ENCODE assay signal across 36 cellular contexts in the genomic region with DNA sequence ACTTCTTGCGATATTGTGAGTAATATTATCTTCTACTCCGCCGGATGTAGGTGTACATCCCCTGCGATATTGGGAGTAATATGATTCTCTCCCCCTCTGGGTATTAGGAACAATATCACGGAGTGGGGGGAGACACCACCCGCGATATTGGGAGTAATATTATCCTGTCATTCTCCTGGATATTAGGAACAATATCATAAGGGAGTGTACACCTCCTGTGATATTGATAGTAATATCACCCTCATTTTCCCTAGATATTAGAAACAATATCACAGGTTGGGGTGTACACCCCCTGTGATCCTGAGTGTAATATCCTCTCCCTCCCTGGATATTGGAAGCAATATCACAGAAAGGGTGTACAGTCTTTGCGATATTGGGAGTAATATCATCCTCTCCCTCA.
DNase-seq lines count a peak whose midpoint lies in the region; ATAC-seq, FAIRE-seq and TF ChIP-seq lines count a peak whose summit lies in the region.
"Had no signal": no experiment of that assay in that cellular context is flagged by ENCODE, and none has a peak within 500 bp of the region (broad histone marks: within the 10 kb centered on the region; RNA-seq: fewer than 3 reads in every experiment).

No MANE protein-coding gene starts in this region.

- 1% methylated on average over 8 of the region's 8 CpGs for WGBS in K562 (ENCODE audit: insufficient coverage, low coverage, missing lambda C conversion rate)

- H3K4me1 ChIP-seq in HEK293 (ENCODE audit: control insufficient read depth, insufficient read depth, low read length): no peaks in the 10 kb centered on the region
- H3K4me1 ChIP-seq in K562 (replicated peaks in 1 of 2; ENCODE audit: control insufficient read depth in 2 of 2, insufficient read depth in 2 of 2, low read length in 2 of 2): no peaks in the 10 kb centered on the region
- H3K4me1 ChIP-seq: A549, BE2C, BLaER1, Caco-2 had no signal

- no peak overlapping the region for H3K9ac ChIP-seq in K562 (ENCODE audit: insufficient read depth in 1 of 2, low read depth in 2 of 2, low read length in 2 of 2)
- H3K9ac ChIP-seq: BLaER1; BLaER1 treated with 17β-estradiol and CSF1 and Interleukin-3, amounts not matched to agents 10 nM and 100 nM had no signal

- BruUV-seq in K562 (replicated peaks; lab: Mats Ljungman, UMichigan): no TSS peak

- H3K9me3 Mint-ChIP-seq in activated B cell treated with CpG ODN at 0.5 μM for 24 hours (no peaks in the 10 kb centered on the region), CD14-positive monocyte (no peaks in the 10 kb centered on the region)
- H3K9me3 Mint-ChIP-seq: CD4-positive, alpha-beta memory T cell; CD4-positive, alpha-beta T cell; CD8-positive, alpha-beta memory T cell; CD8-positive, alpha-beta T cell had no signal

- no peak overlapping the region for H2AFZ ChIP-seq in K562 (ENCODE audit: low read depth, low read length)

- CTCF ChIA-PET in HEK293 (lab: Yijun Ruan, JAX): no interaction called here
- CTCF ChIA-PET in activated B cell treated with CpG ODN at 0.5 μM for 24 hours (lab: Charles Lee): no interaction called here
- CTCF ChIA-PET in K562 (lab: Yijun Ruan, JAX; ENCODE audit: low intra/inter-chr PET ratio): no interaction called here

- ATAC-seq in activated B cell treated with CpG ODN at 0.5 μM for 24 hours (ENCODE audit: low read depth): no peak
- ATAC-seq in K562: no peak
- ATAC-seq: A549; CD8-positive, alpha-beta T cell had no signal

- H3K4me3 ChIP-seq in HEK293 (ENCODE audit: low read depth, low read length) (no peak overlapping the region), K562 (no peak overlapping the region)
- H3K4me3 ChIP-seq: A549; BLaER1; BLaER1 treated with 17β-estradiol and CSF1 and Interleukin-3, amounts not matched to agents 10 nM and 100 nM had no signal

- H3K4me1 Mint-ChIP-seq in activated B cell treated with CpG ODN at 0.5 μM for 24 hours: peaks cover 11% of the 10 kb centered on the region
- peaks cover 9% of the 10 kb centered on the region for H3K4me1 Mint-ChIP-seq in CD14-positive monocyte

- TF ChIP-seq CTCF in HEK293 (tag by site-specific recombination; IDR thresholded peaks at IDR 0.05) (no peak), activated B cell treated with CpG ODN at 0.5 μM for 24 hours (IDR thresholded peaks at IDR 0.05) (no peak), K562 (IDR thresholded peaks at IDR 0.05 in 2 of 3, conservative IDR thresholded peaks at IDR 0.05 in 1 of 3; ENCODE audit: insufficient read depth in 2 of 3, low read depth in 1 of 3, low read length in 3 of 3) (no peak), CD14-positive monocyte (IDR thresholded peaks at IDR 0.05) (no peak)

- H3K4me2 ChIP-seq in K562 (ENCODE audit: insufficient read depth, low read length): no peak overlapping the region
- H3K4me2 ChIP-seq: A549; BLaER1; BLaER1 treated with 17β-estradiol and CSF1 and Interleukin-3, amounts not matched to agents 10 nM and 100 nM had no signal

- no peak for FAIRE-seq in K562 (lab: Jason Lieb, UNC)
- peak; percentile 77 for FAIRE-seq in urothelium cell line (lab: Jason Lieb, UNC)
- FAIRE-seq: A204.1, D721Med had no signal

- intact Hi-C loops in activated B cell treated with CpG ODN at 0.5 μM for 24 hours (cut with micrococcal nuclease) (no loop called here), K562 (cut with micrococcal nuclease) (no loop called here), CD14-positive monocyte (cut with micrococcal nuclease) (loop anchor here in 1 of 2 donors (10.0 kb wide), 1 partner anchor 53 kb away; no protein-coding TSS in a partner anchor)

- DNase-seq in activated B cell treated with CpG ODN at 0.5 μM for 24 hours (no peak), K562 (ENCODE audit: extremely low read depth in 1 of 4, low spot score in 3 of 4) (no peak), urothelium cell line (ENCODE audit: low spot score) (no peak), caudate nucleus (lab: John Stamatoyannopoulos, UW) (no peak), CD14-positive monocyte (ENCODE audit: low spot score) (no peak), NCI-H524 (lab: John Stamatoyannopoulos, UW) (no peak)
- no peak for DNase-seq in stimulated activated CD4-positive, alpha-beta T cell treated with anti-CD3 and anti-CD28 coated beads, Interleukin-4, amount 100 ng/mL, for 4 hours
- DNase-seq: 8988T; ACHN; AML-193; BE2C; C1 segment of cervical spinal cord; Caco-2; Calu3; CD4-positive, alpha-beta memory T cell; CD4-positive, alpha-beta T cell; CD4-positive, CD25-positive, alpha-beta regulatory T cell; CD8-positive, alpha-beta memory T cell; CD8-positive, alpha-beta T cell; COR-L47; DMS 273 treated with DMSO at 0.1 percent for 48 hours; DMS153; DMS53; DMS79; DMS79 treated with DMSO at 0.1 percent for 48 hours; DND-41; EL had no signal

- no peaks in the 10 kb centered on the region for H4K20me1 ChIP-seq in K562 (replicated peaks; ENCODE audit: control insufficient read depth, insufficient read depth, low read length)
- H4K20me1 ChIP-seq: BLaER1; BLaER1 treated with 17β-estradiol and CSF1 and Interleukin-3, amounts not matched to agents 10 nM and 100 nM had no signal

- H3K27ac Mint-ChIP-seq in activated B cell treated with CpG ODN at 0.5 μM for 24 hours: peak overlapping the region; percentile 50
- no peak overlapping the region for H3K27ac Mint-ChIP-seq in CD14-positive monocyte
- H3K27ac Mint-ChIP-seq: B cell; CD4-positive, alpha-beta memory T cell; CD4-positive, alpha-beta T cell; CD4-positive, CD25-positive, alpha-beta regulatory T cell; CD8-positive, alpha-beta memory T cell; CD8-positive, alpha-beta T cell had no signal

- no peaks in the 10 kb centered on the region for H3K79me2 ChIP-seq in K562 (ENCODE audit: control insufficient read depth, insufficient read depth, low read length)

- POLR2A ChIA-PET in HEK293 (lab: Yijun Ruan, JAX) (no interaction called here), activated B cell treated with CpG ODN at 0.5 μM for 24 hours (lab: Charles Lee) (no interaction called here), K562 (lab: Yijun Ruan, JAX) (no interaction called here)

- H3K36me3 ChIP-seq in HEK293 (ENCODE audit: control insufficient read depth in 2 of 2, insufficient read depth in 1 of 2, low read length in 2 of 2): no peaks in the 10 kb centered on the region
- no peaks in the 10 kb centered on the region for H3K36me3 ChIP-seq in K562 (ENCODE audit: control insufficient read depth, insufficient read depth, low read length)
- H3K36me3 ChIP-seq: BE2C; BLaER1; BLaER1 treated with 17β-estradiol and CSF1 and Interleukin-3, amounts not matched to agents 10 nM and 100 nM had no signal

- H3K27ac ChIP-seq in HEK293 (ENCODE audit: extremely low read depth, low read depth, low read length) (no peak overlapping the region), K562 (ENCODE audit: extremely low read depth, low read depth, low read length) (no peak overlapping the region), caudate nucleus (ENCODE audit: low read depth, low read length) (no peak overlapping the region)
- H3K27ac ChIP-seq: 22Rv1; A549; BLaER1; BLaER1 treated with 17β-estradiol and CSF1 and Interleukin-3, amounts not matched to agents 10 nM and 100 nM; C4-2B had no signal

- TF ChIP-seq RAD21 in K562 (CRISPR knock-in tag; conservative IDR thresholded peaks at IDR 0.05 in 1 of 2, IDR thresholded peaks at IDR 0.05 in 1 of 2): no peak

- H3K9me3 ChIP-seq in HEK293 (ENCODE audit: control insufficient read depth, insufficient read depth, low read depth, low read length): no peaks in the 10 kb centered on the region
- H3K9me3 ChIP-seq in K562 (replicated peaks; ENCODE audit: control insufficient read depth, insufficient read depth, low read depth, low read length): no peaks in the 10 kb centered on the region
- H3K9me3 ChIP-seq: A549, BE2C, Caco-2 had no signal

- no peak for TF ChIP-seq POLR2A in K562 (conservative IDR thresholded peaks at IDR 0.05)

- H3K4me3 Mint-ChIP-seq in activated B cell treated with CpG ODN at 0.5 μM for 24 hours: no peak overlapping the region
- H3K4me3 Mint-ChIP-seq in CD14-positive monocyte: no peak overlapping the region
- H3K4me3 Mint-ChIP-seq: B cell; CD4-positive, alpha-beta memory T cell; CD4-positive, alpha-beta T cell; CD4-positive, CD25-positive, alpha-beta regulatory T cell; CD8-positive, alpha-beta memory T cell; CD8-positive, alpha-beta T cell had no signal

- peaks cover 25 to 38% of the 10 kb centered on the region in 2 experiments; a peak in 4 of 5 replicates for H3K27me3 ChIP-seq in K562 (ENCODE audit: control insufficient read depth in 2 of 2, insufficient read depth in 2 of 2, low read length in 2 of 2)

- no peaks in the 10 kb centered on the region for H3K9me1 ChIP-seq in K562 (ENCODE audit: control insufficient read depth, insufficient read depth, low read length)

- TF ChIP-seq EP300 in K562 (IDR thresholded peaks at IDR 0.05; ENCODE audit: low read length): no peak

- no peaks in the 10 kb centered on the region for H3K36me3 Mint-ChIP-seq in activated B cell treated with CpG ODN at 0.5 μM for 24 hours (ENCODE audit: low read depth)
- H3K36me3 Mint-ChIP-seq in CD14-positive monocyte: no peaks in the 10 kb centered on the region
- H3K36me3 Mint-ChIP-seq: CD4-positive, alpha-beta memory T cell; CD4-positive, CD25-positive, alpha-beta regulatory T cell; CD8-positive, alpha-beta memory T cell; CD8-positive, alpha-beta T cell had no signal

- H3K27me3 Mint-ChIP-seq in activated B cell treated with CpG ODN at 0.5 μM for 24 hours (peaks cover 9% of the 10 kb centered on the region), CD14-positive monocyte (ENCODE audit: low read depth in 3 of 3) (peaks cover 5 to 10% (median 9%) of the 10 kb centered on the region in 3 donors)

- in situ Hi-C loops in K562 (cut with MboI): no loop called here

TF ChIP-seq in HEK293, 187 proteins besides CTCF, POLR2A, EP300 and RAD21 (continues in another document):
- TF ChIP-seq, protein P1, sequence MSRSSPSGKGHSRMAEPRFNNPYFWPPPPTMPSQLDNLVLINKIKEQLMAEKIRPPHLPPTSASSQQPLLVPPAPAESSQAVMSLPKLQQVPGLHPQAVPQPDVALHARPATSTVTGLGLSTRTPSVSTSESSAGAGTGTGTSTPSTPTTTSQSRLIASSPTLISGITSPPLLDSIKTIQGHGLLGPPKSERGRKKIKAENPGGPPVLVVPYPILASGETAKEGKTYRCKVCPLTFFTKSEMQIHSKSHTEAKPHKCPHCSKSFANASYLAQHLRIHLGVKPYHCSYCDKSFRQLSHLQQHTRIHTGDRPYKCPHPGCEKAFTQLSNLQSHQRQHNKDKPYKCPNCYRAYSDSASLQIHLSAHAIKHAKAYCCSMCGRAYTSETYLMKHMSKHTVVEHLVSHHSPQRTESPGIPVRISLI (tag by site-specific recombination; IDR thresholded peaks at IDR 0.05): no peak

TF ChIP-seq in K562, 482 proteins besides CTCF, POLR2A, EP300 and RAD21 (continues in another document):
- no peak for TF ChIP-seq CEBPB (tag; IDR thresholded peaks at IDR 0.05)
- TF ChIP-seq, protein P2, sequence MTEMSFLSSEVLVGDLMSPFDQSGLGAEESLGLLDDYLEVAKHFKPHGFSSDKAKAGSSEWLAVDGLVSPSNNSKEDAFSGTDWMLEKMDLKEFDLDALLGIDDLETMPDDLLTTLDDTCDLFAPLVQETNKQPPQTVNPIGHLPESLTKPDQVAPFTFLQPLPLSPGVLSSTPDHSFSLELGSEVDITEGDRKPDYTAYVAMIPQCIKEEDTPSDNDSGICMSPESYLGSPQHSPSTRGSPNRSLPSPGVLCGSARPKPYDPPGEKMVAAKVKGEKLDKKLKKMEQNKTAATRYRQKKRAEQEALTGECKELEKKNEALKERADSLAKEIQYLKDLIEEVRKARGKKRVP (CRISPR knock-in tag; IDR thresholded peaks at IDR 0.05): no peak
